1 cellular context compared by ENCODE assay signal in the genomic region with DNA sequence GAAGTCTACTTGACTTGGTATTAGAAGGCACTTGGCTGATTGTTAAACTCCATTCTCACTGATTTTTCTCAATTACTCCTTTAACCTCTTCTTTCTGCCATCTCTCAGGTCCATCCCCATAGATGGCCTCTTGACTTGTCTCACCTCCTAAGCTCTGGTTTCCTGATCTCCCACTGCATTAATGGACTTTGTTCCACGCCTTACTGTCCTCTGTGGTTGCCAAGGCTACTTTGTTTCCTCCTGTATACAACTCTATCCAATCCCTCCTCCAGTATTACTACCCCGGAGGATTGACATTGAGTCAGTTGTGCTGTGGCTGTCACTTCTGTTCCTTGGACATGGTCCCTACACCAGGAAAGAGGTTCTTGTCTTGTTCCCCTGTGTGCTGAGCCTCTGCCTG.
TF ChIP-seq lines count a peak whose summit lies in the region.

No MANE protein-coding gene starts in this region.

TF ChIP-seq in HepG2, 621 proteins besides CTCF, POLR2A, EP300 and RAD21 (continued from another document):
- TF ChIP-seq ZIK1 (CRISPR knock-in tag; IDR thresholded peaks at IDR 0.05; ENCODE audit: borderline replicate concordance, low read depth) (no peak), ZBTB7A (CRISPR knock-in tag; IDR thresholded peaks at IDR 0.05) (no peak), FOXJ3 (CRISPR knock-in tag; IDR thresholded peaks at IDR 0.05; ENCODE audit: borderline replicate concordance) (0 out of 2 replicates have a peak, but pooled peaks have one; percentile 19), HNF4A (CRISPR knock-in tag; IDR thresholded peaks at IDR 0.05) (peak; percentile 61), KAT8 (CRISPR knock-in tag; IDR thresholded peaks at IDR 0.05) (no peak), MXI1 (IDR thresholded peaks at IDR 0.05; ENCODE audit: borderline replicate concordance, low read depth, low read length) (peak; percentile 60; the same call in 1 of the 3 replicates), ZKSCAN5 (CRISPR knock-in tag; IDR thresholded peaks at IDR 0.05) (peak; percentile 54; the same call in 1 of the 2 replicates), ZNF138 (CRISPR knock-in tag; IDR thresholded peaks at IDR 0.05; ENCODE audit: low read depth) (no peak), MED1 (CRISPR knock-in tag; IDR thresholded peaks at IDR 0.05) (0 out of 2 replicates have a peak, but pooled peaks have one; percentile 17), FOXA3 (CRISPR knock-in tag; IDR thresholded peaks at IDR 0.05) (peak; percentile 58; the same call in 1 of the 2 replicates), SOX6 (IDR thresholded peaks at IDR 0.05) (no peak), SOX6 (CRISPR knock-in tag; IDR thresholded peaks at IDR 0.05) (no peak), SUZ12 (IDR thresholded peaks at IDR 0.05; ENCODE audit: low read depth, low read length) (no peak), CENPT (CRISPR knock-in tag; IDR thresholded peaks at IDR 0.05; ENCODE audit: low read depth) (no peak), ZNF607 (CRISPR knock-in tag; IDR thresholded peaks at IDR 0.05; ENCODE audit: borderline replicate concordance) (no peak), ZMYM4 (CRISPR knock-in tag; IDR thresholded peaks at IDR 0.05) (no peak), ZNF562 (CRISPR knock-in tag; IDR thresholded peaks at IDR 0.05; ENCODE audit: borderline replicate concordance) (no peak)
- TF ChIP-seq, protein P1, sequence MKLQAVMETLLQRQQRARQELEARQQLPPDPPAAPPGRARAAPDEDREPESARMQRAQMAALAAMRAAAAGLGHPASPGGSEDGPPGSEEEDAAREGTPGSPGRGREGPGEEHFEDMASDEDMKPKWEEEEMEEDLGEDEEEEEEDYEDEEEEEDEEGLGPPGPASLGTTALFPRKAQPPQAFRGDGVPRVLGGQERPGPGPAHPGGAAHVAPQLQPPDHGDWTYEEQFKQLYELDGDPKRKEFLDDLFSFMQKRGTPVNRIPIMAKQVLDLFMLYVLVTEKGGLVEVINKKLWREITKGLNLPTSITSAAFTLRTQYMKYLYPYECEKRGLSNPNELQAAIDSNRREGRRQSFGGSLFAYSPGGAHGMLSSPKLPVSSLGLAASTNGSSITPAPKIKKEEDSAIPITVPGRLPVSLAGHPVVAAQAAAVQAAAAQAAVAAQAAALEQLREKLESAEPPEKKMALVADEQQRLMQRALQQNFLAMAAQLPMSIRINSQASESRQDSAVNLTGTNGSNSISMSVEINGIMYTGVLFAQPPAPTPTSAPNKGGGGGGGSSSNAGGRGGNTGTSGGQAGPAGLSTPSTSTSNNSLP (IDR thresholded peaks at IDR 0.05; ENCODE audit: low read depth, low read length): no peak
